ENCODE assay signal across 1 cellular context in the genomic region with DNA sequence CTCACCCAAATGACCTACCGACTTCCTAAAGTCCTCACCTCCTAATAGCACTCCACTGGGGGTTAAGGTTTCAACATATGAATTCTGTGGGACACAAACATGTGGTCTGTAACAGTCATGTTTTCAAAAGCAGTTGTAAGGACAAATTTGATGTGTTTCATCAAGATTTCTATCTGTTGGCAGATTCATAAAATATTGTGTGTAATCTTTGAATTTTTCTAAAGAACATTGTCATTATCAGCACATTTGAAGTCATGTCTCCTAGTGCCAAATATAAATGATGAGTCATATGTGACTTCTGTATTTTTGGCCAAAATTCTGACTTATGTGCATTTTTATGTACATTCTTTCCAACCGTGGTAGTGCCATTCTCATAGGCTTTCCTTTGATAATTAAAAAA.
TF ChIP-seq lines count a peak whose summit lies in the region.

No MANE protein-coding gene starts in this region.

TF ChIP-seq in SK-N-SH treated with all-trans-retinoic acid at 6 μM for 48 hours, 23 proteins besides CTCF, POLR2A, EP300 and RAD21 (continued from another document):
- TF ChIP-seq, protein P1, sequence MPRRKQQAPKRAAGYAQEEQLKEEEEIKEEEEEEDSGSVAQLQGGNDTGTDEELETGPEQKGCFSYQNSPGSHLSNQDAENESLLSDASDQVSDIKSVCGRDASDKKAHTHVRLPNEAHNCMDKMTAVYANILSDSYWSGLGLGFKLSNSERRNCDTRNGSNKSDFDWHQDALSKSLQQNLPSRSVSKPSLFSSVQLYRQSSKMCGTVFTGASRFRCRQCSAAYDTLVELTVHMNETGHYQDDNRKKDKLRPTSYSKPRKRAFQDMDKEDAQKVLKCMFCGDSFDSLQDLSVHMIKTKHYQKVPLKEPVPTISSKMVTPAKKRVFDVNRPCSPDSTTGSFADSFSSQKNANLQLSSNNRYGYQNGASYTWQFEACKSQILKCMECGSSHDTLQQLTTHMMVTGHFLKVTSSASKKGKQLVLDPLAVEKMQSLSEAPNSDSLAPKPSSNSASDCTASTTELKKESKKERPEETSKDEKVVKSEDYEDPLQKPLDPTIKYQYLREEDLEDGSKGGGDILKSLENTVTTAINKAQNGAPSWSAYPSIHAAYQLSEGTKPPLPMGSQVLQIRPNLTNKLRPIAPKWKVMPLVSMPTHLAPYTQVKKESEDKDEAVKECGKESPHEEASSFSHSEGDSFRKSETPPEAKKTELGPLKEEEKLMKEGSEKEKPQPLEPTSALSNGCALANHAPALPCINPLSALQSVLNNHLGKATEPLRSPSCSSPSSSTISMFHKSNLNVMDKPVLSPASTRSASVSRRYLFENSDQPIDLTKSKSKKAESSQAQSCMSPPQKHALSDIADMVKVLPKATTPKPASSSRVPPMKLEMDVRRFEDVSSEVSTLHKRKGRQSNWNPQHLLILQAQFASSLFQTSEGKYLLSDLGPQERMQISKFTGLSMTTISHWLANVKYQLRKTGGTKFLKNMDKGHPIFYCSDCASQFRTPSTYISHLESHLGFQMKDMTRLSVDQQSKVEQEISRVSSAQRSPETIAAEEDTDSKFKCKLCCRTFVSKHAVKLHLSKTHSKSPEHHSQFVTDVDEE (CRISPR knock-in tag; IDR thresholded peaks at IDR 0.05) = no peak
- no peak for TF ChIP-seq SNAI2 (CRISPR knock-in tag; IDR thresholded peaks at IDR 0.05)
- TF ChIP-seq ZNF8 (CRISPR knock-in tag; IDR thresholded peaks at IDR 0.05) = no peak
- TF ChIP-seq ARNTL (CRISPR knock-in tag; IDR thresholded peaks at IDR 0.05; ENCODE audit: borderline replicate concordance, low read depth) = no peak
